Comparison of ENCODE assay signal across 16 cellular contexts in genomic region chr10:86827639-86828038, GRCh38.
"Had no signal": no experiment of that assay in that cellular context is flagged by ENCODE, and none has a peak within 500 bp of the region (broad histone marks: within the 10 kb centered on the region; RNA-seq: fewer than 3 reads in every experiment).

No MANE protein-coding gene starts in this region.

- ATAC-seq: activated CD4-positive, alpha-beta T cell treated with anti-CD3 and anti-CD28 coated beads for 36 hours; gastrocnemius medialis; WTC11 had no signal

- H3K27ac ChIP-seq: gastrocnemius medialis, left ventricle myocardium inferior, suprapubic skin, transverse colon had no signal

- H3K27me3 ChIP-seq: gastrocnemius medialis, suprapubic skin, transverse colon had no signal

- H3K4me3 ChIP-seq: gastrocnemius medialis, left ventricle myocardium inferior, suprapubic skin, transverse colon had no signal

- H3K9me3 ChIP-seq: gastrocnemius medialis, left ventricle myocardium inferior, suprapubic skin, transverse colon had no signal

- H3K36me3 ChIP-seq: gastrocnemius medialis, left ventricle myocardium inferior, suprapubic skin, transverse colon had no signal

- DNase-seq: activated CD4-positive, alpha-beta T cell treated with anti-CD3 and anti-CD28 coated beads for 36 hours; activated CD4-positive, alpha-beta T cell treated with anti-CD3 and anti-CD28 coated beads, Interleukin-2, amount 50 U/mL, for 48 hours; activated naive CD4-positive, alpha-beta T cell; activated naive CD8-positive, alpha-beta T cell treated with anti-CD3 and anti-CD28 coated beads, Interleukin-2, amount 10 ng/mL, durations not matched to agents 7 days and 5 days; amygdala; caudate nucleus; erythroblast; gastrocnemius medialis; head of caudate nucleus; left ventricle myocardium inferior; mammary epithelial cell; occipital lobe; stimulated activated CD4-positive, alpha-beta T cell treated with anti-CD3 and anti-CD28 coated beads, Interleukin-2, amount 100 ng/mL, for 24 hours; transverse colon had no signal
